In the genomic region with DNA sequence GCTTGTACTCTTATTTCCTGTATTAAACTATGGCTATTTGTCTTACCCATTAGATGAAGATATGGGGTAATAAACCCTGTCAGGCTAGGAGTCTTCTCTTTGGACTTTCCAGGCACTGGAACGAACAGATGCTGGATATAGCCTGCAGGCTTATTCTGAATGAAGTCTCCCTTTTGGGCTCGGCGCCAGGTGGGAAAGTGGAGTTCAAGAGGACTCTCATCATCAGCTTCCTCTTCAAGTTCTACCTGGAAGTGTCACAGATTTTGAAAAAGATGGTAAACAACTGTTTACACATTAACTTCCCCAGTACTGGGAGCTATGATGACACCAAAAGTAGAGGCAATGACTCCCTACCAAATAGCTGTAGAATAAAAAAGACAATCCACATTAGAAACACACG, we compare ENCODE assay signal across 22 cellular contexts. TPM values are rescaled to one million over a fixed set of nuclear protein-coding genes. Genes with fewer than 3 reads are reported as not detected.
DNase-seq lines count a peak whose midpoint lies in the region; ATAC-seq, FAIRE-seq and TF ChIP-seq lines count a peak whose summit lies in the region.
"Had no signal": no experiment of that assay in that cellular context is flagged by ENCODE, and none has a peak within 500 bp of the region (broad histone marks: within the 10 kb centered on the region; RNA-seq: fewer than 3 reads in every experiment).

No MANE protein-coding gene starts in this region.

- H3K27ac ChIP-seq in kidney (ENCODE audit: low read depth in 2 of 2, low read length in 2 of 2) = peak overlapping the region in 1 of 2 donors; percentile 58

- no peak overlapping the region for H3K9ac ChIP-seq in kidney (ENCODE audit: low read length in 2 of 2)

- peaks cover 0 to 8% of the 10 kb centered on the region in 2 donors for H3K36me3 ChIP-seq in kidney (ENCODE audit: control insufficient read depth in 1 of 2, insufficient read depth in 2 of 2, low read length in 2 of 2)

- no peak overlapping the region for H3K4me3 ChIP-seq in kidney (ENCODE audit: low read length in 2 of 2)
- H3K4me3 ChIP-seq: GM23338 had no signal

- intact Hi-C loops in kidney (cut with DNase I) = no loop called here

- no peak for FAIRE-seq in kidney (lab: Jason Lieb, UNC)
- FAIRE-seq: A204.1, GM12891, GM18507 had no signal

- DNase-seq in NCI-H524 (lab: John Stamatoyannopoulos, UW) (peak; percentile 9), NCI-H524 treated with DMSO at 0.1 percent for 48 hours (lab: John Stamatoyannopoulos, UW) (no peak), EL (peak; percentile 51), NCI-H69 (lab: John Stamatoyannopoulos, UW) (peak; percentile 50), left lobe of liver (ENCODE audit: low spot score) (peak; percentile 66), NCI-H510A (lab: John Stamatoyannopoulos, UW) (no peak), kidney (no peak)
- DNase-seq: COR-L47, GF-D8, Karpas-422, NCI-H1105, NCI-H1694 treated with DMSO at 0.1 percent for 48 hours, NCI-H2171, NCI-H510A treated with DMSO at 0.1 percent for 48 hours, SIG-M5 had no signal

- TF ChIP-seq CTCF in kidney (IDR thresholded peaks at IDR 0.05; ENCODE audit: borderline replicate concordance, extremely low read depth, insufficient read depth) = no peak

- H3K4me1 ChIP-seq in kidney (ENCODE audit: control insufficient read depth in 1 of 2, insufficient read depth in 1 of 2, low read depth in 1 of 2, low read length in 2 of 2) = peaks cover 0 to 24% of the 10 kb centered on the region in 2 donors

- no peaks in the 10 kb centered on the region for H3K9me3 ChIP-seq in kidney (ENCODE audit: control insufficient read depth in 1 of 2, low read length in 2 of 2)

- ATAC-seq in left lobe of liver = peak; percentile 24
- no peak for ATAC-seq in HG02884 (IDR thresholded peaks at IDR 0.05; ENCODE audit: unreplicated experiment)
- ATAC-seq: GM23338, HCT116 had no signal

RNA-seq across cellular contexts. Expression of a gene that starts 27.9 kb away (rescaled TPM):
- 1,212 TPM for total RNA-seq in left lobe of liver
- total RNA-seq in kidney = 38.6 TPM
- polyA plus RNA-seq in kidney (ENCODE audit: insufficient read depth, low read depth, low replicate concordance) = 43.7 TPM
- polyA plus RNA-seq: CD14-positive monocyte had no signal

Comparison
In these comparisons a context has a peak if more than half of its experiments do, and no peak if none do; other contexts are left out.
1. DNase-seq: peak in NCI-H524 (2 of 2), EL (single experiment), NCI-H69 (single experiment) and left lobe of liver (single experiment); none in NCI-H524 treated with DMSO at 0.1 percent for 48 hours (single experiment), NCI-H510A (single experiment) and kidney (single experiment).
2. RNA of a gene that starts 27.9 kb away (total RNA-seq): 1,212 TPM in left lobe of liver (single experiment); 38.6 TPM in kidney (single experiment); every median in the first group is over 10 times any median in the second.